8 cellular contexts compared by ENCODE assay signal in genomic region chr15:21705480-21705879, GRCh38.
DNase-seq lines count a peak whose midpoint lies in the region; ATAC-seq lines count a peak whose summit lies in the region.
"Not testable (repeated sequence)": the region's sequence is repeated elsewhere in the genome, so short reads cannot be mapped to it uniquely, and the experiment has no call there.

No MANE protein-coding gene starts in this region.

- not testable (repeated sequence) for H3K36me3 Mint-ChIP-seq in activated naive CD8-positive, alpha-beta T cell treated with anti-CD3 and anti-CD28 coated beads, Interleukin-2, amount 50 U/mL, for 24 hours (ENCODE audit: low read depth); stimulated activated memory B cell treated with anti-CD40 and anti-IgM and Interleukin-4, amounts not matched to agents 10 μg/mL and 1 μg/mL and 100 μg/mL, for 72 hours

- H3K27me3 Mint-ChIP-seq in activated naive CD8-positive, alpha-beta T cell treated with anti-CD3 and anti-CD28 coated beads, Interleukin-2, amount 50 U/mL, for 24 hours; stimulated activated memory B cell treated with anti-CD40 and anti-IgM and Interleukin-4, amounts not matched to agents 10 μg/mL and 1 μg/mL and 100 μg/mL, for 72 hours: not testable (repeated sequence)

- H3K9me3 Mint-ChIP-seq in activated naive CD8-positive, alpha-beta T cell treated with anti-CD3 and anti-CD28 coated beads, Interleukin-2, amount 50 U/mL, for 24 hours; stimulated activated memory B cell treated with anti-CD40 and anti-IgM and Interleukin-4, amounts not matched to agents 10 μg/mL and 1 μg/mL and 100 μg/mL, for 72 hours: not testable (repeated sequence)

- not testable (repeated sequence) for H3K4me3 Mint-ChIP-seq in activated naive CD8-positive, alpha-beta T cell treated with anti-CD3 and anti-CD28 coated beads, Interleukin-2, amount 50 U/mL, for 24 hours; stimulated activated memory B cell treated with anti-CD40 and anti-IgM and Interleukin-4, amounts not matched to agents 10 μg/mL and 1 μg/mL and 100 μg/mL, for 72 hours

- peak; percentile 63 for ATAC-seq in GM18499 (IDR thresholded peaks at IDR 0.05; ENCODE audit: insufficient read depth, unreplicated experiment)
- peak; percentile 76 for ATAC-seq in GM19328 (IDR thresholded peaks at IDR 0.05; ENCODE audit: unreplicated experiment)
- peak; percentile 98 for ATAC-seq in GM21529 (IDR thresholded peaks at IDR 0.05; ENCODE audit: unreplicated experiment)
- ATAC-seq in HG02840 (IDR thresholded peaks at IDR 0.05; ENCODE audit: low FRiP score, unreplicated experiment) = peak; percentile 88
- ATAC-seq in HG03135 (IDR thresholded peaks at IDR 0.05; ENCODE audit: unreplicated experiment) = peak; percentile 96
- ATAC-seq in HG03571 (IDR thresholded peaks at IDR 0.05; ENCODE audit: unreplicated experiment) = peak; percentile 92
- ATAC-seq in activated naive CD8-positive, alpha-beta T cell treated with anti-CD3 and anti-CD28 coated beads, Interleukin-2, amount 50 U/mL, for 24 hours = peak; percentile 93
- peak; percentile 86 for ATAC-seq in stimulated activated memory B cell treated with anti-CD40 and anti-IgM and Interleukin-4, amounts not matched to agents 10 μg/mL and 1 μg/mL and 100 μg/mL, for 72 hours

- not testable (repeated sequence) for H3K4me1 Mint-ChIP-seq in activated naive CD8-positive, alpha-beta T cell treated with anti-CD3 and anti-CD28 coated beads, Interleukin-2, amount 50 U/mL, for 24 hours; stimulated activated memory B cell treated with anti-CD40 and anti-IgM and Interleukin-4, amounts not matched to agents 10 μg/mL and 1 μg/mL and 100 μg/mL, for 72 hours

- H3K27ac Mint-ChIP-seq in activated naive CD8-positive, alpha-beta T cell treated with anti-CD3 and anti-CD28 coated beads, Interleukin-2, amount 50 U/mL, for 24 hours; stimulated activated memory B cell treated with anti-CD40 and anti-IgM and Interleukin-4, amounts not matched to agents 10 μg/mL and 1 μg/mL and 100 μg/mL, for 72 hours: not testable (repeated sequence)

- not testable (repeated sequence) for DNase-seq in activated naive CD8-positive, alpha-beta T cell treated with anti-CD3 and anti-CD28 coated beads, Interleukin-2, amount 50 U/mL, for 24 hours
